Comparison of ENCODE assay signal across 8 cellular contexts in the genomic region with DNA sequence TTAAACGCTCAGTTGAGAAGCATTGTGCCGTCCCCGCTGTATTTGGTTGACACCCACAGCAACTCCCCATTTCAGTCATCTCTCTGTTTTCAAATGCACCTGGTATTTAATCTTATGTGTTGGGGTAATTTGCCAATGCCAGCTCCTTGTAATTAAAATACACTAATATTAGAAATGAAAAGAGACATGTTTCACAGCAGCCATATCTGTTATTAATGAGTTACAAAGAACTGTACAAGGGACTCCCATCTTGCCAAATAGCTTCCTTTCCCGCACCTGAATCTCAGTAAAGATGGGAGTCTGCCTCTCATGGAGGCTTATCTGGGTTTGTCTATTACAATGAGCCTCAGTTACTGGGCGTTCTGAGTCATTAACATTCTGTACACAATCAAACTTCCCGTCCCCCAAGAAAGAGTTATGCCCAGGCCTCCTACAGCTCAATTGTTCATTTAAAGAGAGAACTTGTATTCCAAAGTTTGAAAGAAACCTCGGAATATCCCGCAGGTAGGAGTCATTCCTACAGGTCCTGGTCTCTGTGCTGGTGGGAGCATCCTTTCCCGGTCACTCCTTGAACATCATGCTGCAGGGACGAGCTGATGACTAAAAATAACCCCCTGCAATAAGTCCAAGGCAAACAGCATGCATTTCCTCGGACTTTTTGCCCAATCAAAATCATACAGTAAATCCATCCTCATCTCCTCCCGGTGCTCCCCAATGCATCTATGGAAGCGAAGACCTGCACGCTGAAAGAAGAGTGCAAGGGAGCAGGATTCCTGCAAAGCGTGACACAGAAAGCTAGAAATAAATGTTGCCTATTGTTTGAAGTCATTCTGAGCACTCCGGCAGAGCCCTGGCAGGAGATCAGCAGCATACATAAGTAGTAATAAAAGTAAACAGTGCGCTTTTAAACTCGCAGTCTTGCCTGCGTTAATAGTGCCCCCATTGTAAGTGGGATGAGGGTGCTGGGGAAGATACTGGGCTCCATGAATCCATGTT. TPM values are rescaled to one million over a fixed set of nuclear protein-coding genes. Genes with fewer than 3 reads are reported as not detected.
DNase-seq lines count a peak whose midpoint lies in the region; ATAC-seq and TF ChIP-seq lines count a peak whose summit lies in the region.
"Had no signal": no experiment of that assay in that cellular context is flagged by ENCODE, and none has a peak within 500 bp of the region (broad histone marks: within the 10 kb centered on the region; RNA-seq: fewer than 3 reads in every experiment).

No MANE protein-coding gene starts in this region.

- no peaks in the 10 kb centered on the region for H3K4me1 ChIP-seq in IMR-90 (ENCODE audit: control insufficient read depth, insufficient read depth, low read length)
- H3K4me1 ChIP-seq in smooth muscle cell (ENCODE audit: low read depth): no peaks in the 10 kb centered on the region
- no peaks in the 10 kb centered on the region for H3K4me1 ChIP-seq in CD8-positive, alpha-beta memory T cell (ENCODE audit: insufficient read depth, low read length)

- H2BK15ac ChIP-seq in IMR-90 (ENCODE audit: low read depth, low read length): no peak overlapping the region

- no peak overlapping the region for H2BK120ac ChIP-seq in IMR-90 (ENCODE audit: low read depth, low read length)

- H3K79me2 ChIP-seq in smooth muscle cell (ENCODE audit: low read depth): no peaks in the 10 kb centered on the region

- TF ChIP-seq RAD21 in IMR-90 (IDR thresholded peaks at IDR 0.05; ENCODE audit: low read length): no peak

- H3K36me3 ChIP-seq in IMR-90 (ENCODE audit: control insufficient read depth, insufficient read depth, low read length) (no peaks in the 10 kb centered on the region), smooth muscle cell (ENCODE audit: low read depth) (no peaks in the 10 kb centered on the region)
- H3K36me3 ChIP-seq in CD8-positive, alpha-beta memory T cell (ENCODE audit: insufficient read depth, low read length): no peaks in the 10 kb centered on the region

- no peak overlapping the region for H2BK20ac ChIP-seq in IMR-90 (ENCODE audit: low read depth, low read length)

- 11% methylated on average over 3 of the region's 19 CpGs; no CpG with 5 or more reads in 1 of the 2 experiments for WGBS in IMR-90 (ENCODE audit: extremely low coverage in 2 of 2, insufficient read length in 1 of 2), 2 experiments
- 64% methylated on average over 19 of the region's 19 CpGs for WGBS in smooth muscle cell (ENCODE audit: low lambda C conversion rate)

- H2BK5ac ChIP-seq in IMR-90 (ENCODE audit: low read depth, low read length, poor library complexity, severe bottlenecking): no peak overlapping the region

- no peak overlapping the region for H3K14ac ChIP-seq in IMR-90 (replicated peaks; ENCODE audit: low read depth, low read length)

- H3K27ac Mint-ChIP-seq in CD8-positive, alpha-beta memory T cell: no peak overlapping the region

- H3K4ac ChIP-seq in IMR-90 (ENCODE audit: low read depth, low read length): no peak overlapping the region

- TF ChIP-seq POLR2A in IMR-90 (IDR thresholded peaks at IDR 0.05; ENCODE audit: low read depth, low read length): no peak

- no peak overlapping the region for H3K18ac ChIP-seq in IMR-90 (ENCODE audit: low read depth, low read length)

- H3K23ac ChIP-seq in IMR-90 (ENCODE audit: low read depth, low read length): no peak overlapping the region

- no peaks in the 10 kb centered on the region for H3F3A ChIP-seq in smooth muscle cell (ENCODE audit: low read depth)

- peak; percentile 51 for ATAC-seq in IMR-90 (ENCODE audit: low read depth)
- ATAC-seq in HG03469 (IDR thresholded peaks at IDR 0.05; ENCODE audit: unreplicated experiment): no peak

- H3K27me3 ChIP-seq in IMR-90 (ENCODE audit: control insufficient read depth, insufficient read depth, low read length) (peaks cover 9% of the 10 kb centered on the region; the same call in 1 of the 2 replicates), smooth muscle cell (ENCODE audit: low read depth) (no peaks in the 10 kb centered on the region)
- no peaks in the 10 kb centered on the region for H3K27me3 ChIP-seq in CD8-positive, alpha-beta memory T cell (ENCODE audit: insufficient read depth, low read length, poor library complexity, severe bottlenecking)

- no peaks in the 10 kb centered on the region for H3K9me3 Mint-ChIP-seq in CD8-positive, alpha-beta memory T cell

- no TSS peak for BruUV-seq in IMR-90 (replicated peaks; lab: Mats Ljungman, UMichigan)

- H3K27me3 Mint-ChIP-seq in CD8-positive, alpha-beta memory T cell: peaks cover 34 to 36% of the 10 kb centered on the region in 2 donors

- no peak overlapping the region for H2AK9ac ChIP-seq in IMR-90 (replicated peaks; ENCODE audit: low read depth, low read length, poor library complexity)

- H3K36me3 Mint-ChIP-seq in CD8-positive, alpha-beta memory T cell: no peaks in the 10 kb centered on the region

- H3K27ac ChIP-seq in IMR-90 (ENCODE audit: insufficient read depth, low read length) (no peak overlapping the region), smooth muscle cell (ENCODE audit: low read depth) (no peak overlapping the region)
- no peak overlapping the region for H3K27ac ChIP-seq in CD8-positive, alpha-beta memory T cell (ENCODE audit: low read depth, low read length)

- intact Hi-C loops in IMR-90 (cut with micrococcal nuclease): no loop called here

- no peak overlapping the region for H3K56ac ChIP-seq in IMR-90 (ENCODE audit: extremely low read depth, insufficient read depth, low read length)

- H4K5ac ChIP-seq in IMR-90 (ENCODE audit: low read depth, low read length): no peak overlapping the region

- H2AK5ac ChIP-seq in IMR-90 (ENCODE audit: low read depth, low read length): no peak overlapping the region

- POLR2A ChIA-PET in IMR-90 (lab: Charles Lee; ENCODE audit: unreplicated experiment): no interaction called here
- POLR2A ChIA-PET in CD8-positive, alpha-beta memory T cell (lab: Charles Lee): no interaction called here

- H3K9ac ChIP-seq in IMR-90 (ENCODE audit: low read depth, low read length) (no peak overlapping the region), smooth muscle cell (ENCODE audit: low read depth) (no peak overlapping the region)

- TF ChIP-seq CTCF in IMR-90 (conservative IDR thresholded peaks at IDR 0.05; ENCODE audit: low read depth, low read length) (no peak), astrocyte of the spinal cord (IDR thresholded peaks at IDR 0.05; ENCODE audit: low read depth, low read length) (no peak), smooth muscle cell (IDR thresholded peaks at IDR 0.05; ENCODE audit: borderline replicate concordance, insufficient read depth, poor library complexity, severe bottlenecking) (no peak)

- dilution Hi-C loops in IMR-90 (cut with HindIII; ENCODE audit: low sequenced_read_pairs, unreplicated experiment): no loop called here

- peak; percentile 39 for DNase-seq in IMR-90
- DNase-seq in astrocyte of the spinal cord (ENCODE audit: low read depth, low spot score): peak; percentile 26
- peak; percentile 37 for DNase-seq in inferior parietal cortex (ENCODE audit: extremely low spot score)
- no peak for DNase-seq in smooth muscle cell (lab: John Stamatoyannopoulos, UW; ENCODE audit: unreplicated experiment)
- no peak for DNase-seq in H4 (ENCODE audit: low spot score)
- no peak for DNase-seq in CD8-positive, alpha-beta memory T cell

- CTCF ChIA-PET in IMR-90 (lab: Yijun Ruan, JAX): no interaction called here
- CTCF ChIA-PET in CD8-positive, alpha-beta memory T cell (lab: Charles Lee): no interaction called here

- no peaks in the 10 kb centered on the region for H3K9me1 ChIP-seq in IMR-90 (ENCODE audit: insufficient read depth, low read length)

- H4K91ac ChIP-seq in IMR-90 (ENCODE audit: insufficient read depth, low read depth, low read length): no peak overlapping the region

- peaks cover 10 to 16% (median 14%) of the 10 kb centered on the region in 3 donors for H3K4me1 Mint-ChIP-seq in CD8-positive, alpha-beta memory T cell

- peak overlapping the region in 1 of 7 donors; percentile 73 for H3K4me3 Mint-ChIP-seq in CD8-positive, alpha-beta memory T cell

- H3K4me2 ChIP-seq in IMR-90 (ENCODE audit: low read depth, low read length): peak overlapping the region; percentile 91
- peak overlapping the region; percentile 82 for H3K4me2 ChIP-seq in smooth muscle cell

- H3K4me3 ChIP-seq in IMR-90 (ENCODE audit: insufficient read depth, low read depth, low read length) (no peak overlapping the region), astrocyte of the spinal cord (ENCODE audit: low read depth, low read length) (peak overlapping the region; percentile 36), smooth muscle cell (peak overlapping the region; percentile 49)
- no peak overlapping the region for H3K4me3 ChIP-seq in CD8-positive, alpha-beta memory T cell (ENCODE audit: low read length)

- no peak overlapping the region for H4K8ac ChIP-seq in IMR-90 (ENCODE audit: low read depth in 2 of 2, low read length in 2 of 2)

- no peaks in the 10 kb centered on the region for H4K20me1 ChIP-seq in IMR-90 (ENCODE audit: insufficient read depth, low read length)
- H4K20me1 ChIP-seq in smooth muscle cell (ENCODE audit: low read depth): no peaks in the 10 kb centered on the region

- H3K9me3 ChIP-seq in IMR-90 (ENCODE audit: control insufficient read depth, insufficient read depth, low read length): no peaks in the 10 kb centered on the region
- no peaks in the 10 kb centered on the region for H3K9me3 ChIP-seq in smooth muscle cell (replicated peaks; ENCODE audit: low read depth)
- no peaks in the 10 kb centered on the region for H3K9me3 ChIP-seq in CD8-positive, alpha-beta memory T cell (ENCODE audit: low read length)

- H2AFZ ChIP-seq in IMR-90 (replicated peaks; ENCODE audit: low read length, poor library complexity): peak overlapping the region; percentile 3
- H2AFZ ChIP-seq in smooth muscle cell (ENCODE audit: low read depth): peak overlapping the region; percentile 70

- in situ Hi-C loops in IMR-90 (cut with MboI; ENCODE audit: low sequenced_read_pairs): loop anchor here (25.0 kb wide), 2 partner anchors 1090 to 1215 kb away; no protein-coding TSS in a partner anchor
- in situ Hi-C loops in astrocyte of the spinal cord (cut with HindIII; ENCODE audit: low sequenced_read_pairs): no loop called here

- no peaks in the 10 kb centered on the region for H3K79me1 ChIP-seq in IMR-90 (ENCODE audit: low read depth in 1 of 2, low read length in 2 of 2)

RNA-seq across cellular contexts. Expression of a gene that starts 0.9 kb away (rescaled TPM):
- total RNA-seq in IMR-90 (2012; rRNA removed) (0.28 and 0.36 TPM in 2 replicates), smooth muscle cell (1.5 and 1.6 TPM in 2 replicates)
- polyA plus RNA-seq in IMR-90 (2012; rRNA removed) (0.39 TPM in 2 replicates), smooth muscle cell (0.33 and 0.88 TPM in 2 replicates)
- polyA plus RNA-seq in IMR-90 (2012; cell fraction: cytosol; rRNA removed): 0.23 TPM in 1 of 2 replicates, not detected in the other
- 0.05 TPM in 2 replicates for polyA plus RNA-seq in IMR-90 (2012; cell fraction: nucleus; rRNA removed; ENCODE audit: low replicate concordance)
- total RNA-seq in H4 (2014; rRNA removed; shearing (Covaris generic)): 0.39 TPM in 1 of 2 replicates, not detected in the other
- total RNA-seq in CD8-positive, alpha-beta memory T cell: not detected
- not detected for polyA plus RNA-seq in CD8-positive, alpha-beta memory T cell
- total RNA-seq: subcutaneous adipose tissue had no signal

Comparison
In these comparisons a context has a peak if more than half of its experiments do, and no peak if none do; other contexts are left out.
1. DNase-seq: peak in IMR-90 (single experiment), astrocyte of the spinal cord (single experiment) and inferior parietal cortex (single experiment); none in smooth muscle cell (single experiment), H4 (single experiment) and CD8-positive, alpha-beta memory T cell (0 of 5).
2. H3K4me3 ChIP-seq: peak in astrocyte of the spinal cord (single experiment) and smooth muscle cell (single experiment); none in IMR-90 (single experiment) and CD8-positive, alpha-beta memory T cell (single experiment).